8 cellular contexts compared by ENCODE assay signal in genomic region chr15:64387562-64388168, GRCh38. TPM values are rescaled to one million over a fixed set of nuclear protein-coding genes. Genes with fewer than 3 reads are reported as not detected.
DNase-seq lines count a peak whose midpoint lies in the region; ATAC-seq and TF ChIP-seq lines count a peak whose summit lies in the region.

TRIP4 (plus strand) TSS chr15:64387836; CDS start chr15:64387864, 28 bp downstream.

- H3K4me2 ChIP-seq in PC-9, result peak within 1 kb of the TSS; percentile 74

- H3K4me3 ChIP-seq in PC-9 (peak within 1 kb of the TSS; percentile 95), esophagus (ENCODE audit: low read depth in 1 of 2, low read length in 2 of 2) (peak within 1 kb of the TSS; percentile 87 to 88), mucosa of stomach (ENCODE audit: low read length) (peak within 1 kb of the TSS; percentile 82)

- no peaks in the 10 kb centered on the region for H3K9me3 ChIP-seq in PC-9 (ENCODE audit: insufficient read depth, low read depth)
- H3K9me3 ChIP-seq in esophagus (ENCODE audit: control insufficient read depth in 2 of 2, insufficient read depth in 1 of 2, low read depth in 1 of 2, low read length in 1 of 2), result no peaks in the 10 kb centered on the region
- no peaks in the 10 kb centered on the region for H3K9me3 ChIP-seq in mucosa of stomach (ENCODE audit: control insufficient read depth, low read length)

- intact Hi-C loops in PC-9 (cut with micrococcal nuclease; ENCODE audit: unreplicated experiment), result loop anchor here (1.0 kb wide), 2 partner anchors 31 to 224 kb away; partner anchors contain the start of genes CSNK1G1 and PPIB

- DNase-seq in DMS 273 (lab: John Stamatoyannopoulos, UW; ENCODE audit: unreplicated experiment) (peak; percentile 96), HuH-7.5 (ENCODE audit: low spot score) (peak; percentile 79), PC-9 (peak; percentile 89 to 94)
- peak; percentile 97 for DNase-seq in activated T-cell treated with anti-CD3 and anti-CD28 coated beads, Interleukin-2, amount 50 U/mL, for 1 hour
- DNase-seq in stimulated activated CD8-positive, alpha-beta memory T cell treated with anti-CD3 and anti-CD28 coated beads, Interleukin-7, amount 100 ng/mL, for 1 hour (ENCODE audit: low read depth in 2 of 2), result peak; percentile 90 to 91

- 0% methylated on average over 35 of the region's 35 CpGs for WGBS in esophagus, 2 donors

- CTCF ChIA-PET in PC-9 (lab: Charles Lee), result interaction anchor here (0.6 kb wide), 1 partner anchor 11 kb away, joined by 11 read pairs; no protein-coding TSS in a partner anchor

- H3K9ac ChIP-seq in mucosa of stomach (ENCODE audit: low read length), result peak within 1 kb of the TSS; percentile 96

- H3K79me2 ChIP-seq in PC-9 (ENCODE audit: low read depth), result peaks cover 15% of the 10 kb centered on the region

- BruUV-seq in PC-9 (replicated peaks; lab: Mats Ljungman, UMichigan), result no TSS peak

- no peaks in the 10 kb centered on the region for H3K4me1 ChIP-seq in PC-9 (replicated peaks; ENCODE audit: insufficient read depth)
- H3K4me1 ChIP-seq in esophagus (ENCODE audit: control insufficient read depth in 2 of 2, insufficient read depth in 2 of 2, low read length in 1 of 2), result no peaks in the 10 kb centered on the region
- peaks cover 8% of the 10 kb centered on the region for H3K4me1 ChIP-seq in mucosa of stomach (ENCODE audit: control insufficient read depth, insufficient read depth, low read length)

- no peak for TF ChIP-seq CTCF in PC-9 (conservative IDR thresholded peaks at IDR 0.05)

- H3K27ac ChIP-seq in PC-9, result peak within 1 kb of the TSS; percentile 74
- H3K27ac ChIP-seq in esophagus (ENCODE audit: low read depth in 2 of 2, low read length in 1 of 2), result peak within 1 kb of the TSS; percentile 81 to 96

- POLR2A ChIA-PET in PC-9 (lab: Charles Lee; ENCODE audit: unreplicated experiment), result interaction anchor here (0.5 to 1.1 kb wide), 7 partner anchors 9 to 822 kb away, joined by 3 to 13 read pairs (median 4); no protein-coding TSS in a partner anchor

- H2AFZ ChIP-seq in PC-9, result peak within 1 kb of the TSS; percentile 98

- peak; percentile 90 for ATAC-seq in GM21526 (IDR thresholded peaks at IDR 0.05; ENCODE audit: low FRiP score, unreplicated experiment)

- H3K27me3 ChIP-seq in PC-9 (ENCODE audit: insufficient read depth, low read depth), result no peaks in the 10 kb centered on the region
- H3K27me3 ChIP-seq in esophagus (ENCODE audit: control insufficient read depth in 1 of 2, insufficient read depth in 2 of 2, low read length in 2 of 2), result no peaks in the 10 kb centered on the region
- H3K27me3 ChIP-seq in mucosa of stomach (ENCODE audit: control insufficient read depth, insufficient read depth, low read length), result no peaks in the 10 kb centered on the region

- no peaks in the 10 kb centered on the region for H3F3A ChIP-seq in PC-9 (ENCODE audit: insufficient read depth, low read depth)

- no peaks in the 10 kb centered on the region for H3K9me2 ChIP-seq in PC-9 (ENCODE audit: insufficient read depth)

- H4K20me1 ChIP-seq in PC-9 (ENCODE audit: insufficient read depth), result no peaks in the 10 kb centered on the region

- H3K36me3 ChIP-seq in PC-9 (ENCODE audit: low read depth), result no peaks in the 10 kb centered on the region
- no peaks in the 10 kb centered on the region for H3K36me3 ChIP-seq in esophagus (ENCODE audit: control insufficient read depth in 2 of 2, insufficient read depth in 2 of 2, low read length in 1 of 2)
- no peaks in the 10 kb centered on the region for H3K36me3 ChIP-seq in mucosa of stomach (ENCODE audit: control insufficient read depth, insufficient read depth, low read length)

RNA-seq across cellular contexts. Expression of gene TRIP4, which starts in this region (rescaled TPM):
- 15.5 and 18.1 TPM in 2 replicates for total RNA-seq in PC-9 (2021)
- polyA plus RNA-seq in esophagus, result 10 to 100 TPM; 14.7 to 19.2 TPM

Comparison
In these comparisons a context has a peak if more than half of its experiments do, and no peak if none do; other contexts are left out.
1. Peak in every context shown above with its lines: DNase-seq, ATAC-seq, H3K4me3 ChIP-seq and H3K27ac ChIP-seq.